Comparison of ENCODE assay signal across 1 cellular context in genomic region chr1:156534424-156535060, GRCh38.
TF ChIP-seq lines count a peak whose summit lies in the region.

No MANE protein-coding gene starts in this region.

TF ChIP-seq in K562, 482 proteins besides CTCF, POLR2A, EP300 and RAD21:
- no peak for TF ChIP-seq CBX8 (IDR thresholded peaks at IDR 0.05; ENCODE audit: borderline replicate concordance, extremely low read depth, low read depth, low read length, poor library complexity, severe bottlenecking)
- TF ChIP-seq PHB2 (IDR thresholded peaks at IDR 0.05; ENCODE audit: low read depth): no peak
- no peak for TF ChIP-seq POU5F1 (IDR thresholded peaks at IDR 0.05; ENCODE audit: borderline replicate concordance, low read depth, low read length, partially characterized antibody)
- TF ChIP-seq RBM25 (IDR thresholded peaks at IDR 0.05; ENCODE audit: low read depth, low read length, severe bottlenecking): peak; percentile 13
- peak; percentile 54 for TF ChIP-seq ZFP36 (IDR thresholded peaks at IDR 0.05; ENCODE audit: low read depth, low read length, partially characterized antibody)
- no peak for TF ChIP-seq THAP12 (CRISPR knock-in tag; IDR thresholded peaks at IDR 0.05)
- TF ChIP-seq ZNF398 (CRISPR knock-in tag; IDR thresholded peaks at IDR 0.05): no peak
- no peak for TF ChIP-seq MAFK (IDR thresholded peaks at IDR 0.05; ENCODE audit: low read length)
- no peak for TF ChIP-seq NCOA4 (IDR thresholded peaks at IDR 0.05; ENCODE audit: partially characterized antibody)
- no peak for TF ChIP-seq ZNF318 (IDR thresholded peaks at IDR 0.05; ENCODE audit: borderline replicate concordance in 1 of 2, low read depth in 1 of 2)
- no peak for TF ChIP-seq NR1H2 (CRISPR knock-in tag; IDR thresholded peaks at IDR 0.05)
- no peak for TF ChIP-seq EGR1 (conservative IDR thresholded peaks at IDR 0.05)
- TF ChIP-seq HNRNPH1 (optimal IDR thresholded peaks at IDR 0.05; ENCODE audit: low read depth, low read length): no peak
